8 cellular contexts compared by ENCODE assay signal in the genomic region with DNA sequence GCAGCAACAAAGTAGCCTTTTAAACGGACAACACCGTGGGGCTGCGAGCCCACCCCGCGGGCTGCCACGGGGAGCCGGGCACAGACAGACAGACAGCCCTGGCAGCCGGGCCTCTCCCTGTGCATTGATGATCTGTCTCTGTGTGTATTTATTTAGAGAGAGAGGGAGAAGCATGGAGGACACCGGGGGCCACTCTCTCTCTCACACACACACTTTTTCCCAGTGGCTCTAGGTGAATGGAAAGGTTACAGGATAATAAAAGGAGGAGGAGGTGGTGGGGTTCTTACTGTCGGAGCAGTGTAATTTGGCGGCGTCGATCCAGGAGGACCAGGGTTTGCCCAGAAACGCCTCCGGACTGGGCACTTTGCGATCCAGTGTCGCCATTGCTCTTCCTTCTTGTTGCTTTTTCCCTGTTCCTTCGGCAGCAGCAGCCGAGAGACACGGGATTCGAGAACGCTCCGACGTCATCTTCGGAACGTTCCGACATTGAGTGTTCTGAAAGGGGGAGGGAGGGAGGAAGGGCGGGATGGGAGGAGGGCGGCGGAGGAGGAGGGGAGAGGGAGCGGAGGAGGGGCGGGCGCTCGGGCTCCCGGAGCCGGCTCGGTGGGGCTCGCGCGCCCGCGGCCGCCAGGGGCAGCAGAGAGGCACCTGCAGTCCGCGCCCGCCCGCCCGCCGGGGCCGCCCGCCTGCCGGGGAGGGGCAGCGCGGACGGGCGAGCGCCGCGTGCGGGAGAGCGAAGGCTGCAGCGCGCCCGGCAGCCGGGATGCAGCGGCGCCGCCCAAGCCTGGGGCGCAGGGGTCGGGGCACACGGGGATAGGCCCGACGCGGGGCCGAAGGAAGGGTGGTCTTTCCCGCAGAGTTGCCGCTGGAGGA. TPM values are rescaled to one million over a fixed set of nuclear protein-coding genes. Genes with fewer than 3 reads are reported as not detected.
DNase-seq lines count a peak whose midpoint lies in the region; ATAC-seq and TF ChIP-seq lines count a peak whose summit lies in the region.

A gene with protein sequence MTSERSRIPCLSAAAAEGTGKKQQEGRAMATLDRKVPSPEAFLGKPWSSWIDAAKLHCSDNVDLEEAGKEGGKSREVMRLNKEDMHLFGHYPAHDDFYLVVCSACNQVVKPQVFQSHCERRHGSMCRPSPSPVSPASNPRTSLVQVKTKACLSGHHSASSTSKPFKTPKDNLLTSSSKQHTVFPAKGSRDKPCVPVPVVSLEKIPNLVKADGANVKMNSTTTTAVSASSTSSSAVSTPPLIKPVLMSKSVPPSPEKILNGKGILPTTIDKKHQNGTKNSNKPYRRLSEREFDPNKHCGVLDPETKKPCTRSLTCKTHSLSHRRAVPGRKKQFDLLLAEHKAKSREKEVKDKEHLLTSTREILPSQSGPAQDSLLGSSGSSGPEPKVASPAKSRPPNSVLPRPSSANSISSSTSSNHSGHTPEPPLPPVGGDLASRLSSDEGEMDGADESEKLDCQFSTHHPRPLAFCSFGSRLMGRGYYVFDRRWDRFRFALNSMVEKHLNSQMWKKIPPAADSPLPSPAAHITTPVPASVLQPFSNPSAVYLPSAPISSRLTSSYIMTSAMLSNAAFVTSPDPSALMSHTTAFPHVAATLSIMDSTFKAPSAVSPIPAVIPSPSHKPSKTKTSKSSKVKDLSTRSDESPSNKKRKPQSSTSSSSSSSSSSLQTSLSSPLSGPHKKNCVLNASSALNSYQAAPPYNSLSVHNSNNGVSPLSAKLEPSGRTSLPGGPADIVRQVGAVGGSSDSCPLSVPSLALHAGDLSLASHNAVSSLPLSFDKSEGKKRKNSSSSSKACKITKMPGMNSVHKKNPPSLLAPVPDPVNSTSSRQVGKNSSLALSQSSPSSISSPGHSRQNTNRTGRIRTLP (minus strand): TSS at position 509 of the 873 bp plus-strand sequence. CDS start 41 bp downstream, at position 468.

- H3K9me3 ChIP-seq in CD4-positive, alpha-beta memory T cell (ENCODE audit: control insufficient read depth in 1 of 2, low read length in 2 of 2): no peaks in the 10 kb centered on the region
- no peaks in the 10 kb centered on the region for H3K9me3 ChIP-seq in mucosa of stomach (ENCODE audit: control insufficient read depth, low read length)

- ATAC-seq in GM21526 (IDR thresholded peaks at IDR 0.05; ENCODE audit: low FRiP score, unreplicated experiment): peak; percentile 89
- ATAC-seq in esophagus mucosa: peak; percentile 99

- H3K4me1 Mint-ChIP-seq in CD4-positive, alpha-beta memory T cell: peaks cover 43 to 63% (median 51%) of the 10 kb centered on the region in 4 donors
- peaks cover 69% of the 10 kb centered on the region for H3K4me1 Mint-ChIP-seq in activated T-cell treated with anti-CD3 and anti-CD28 coated beads, Interleukin-2, amount 50 U/mL, for 24 hours (ENCODE audit: low read depth)

- no peaks in the 10 kb centered on the region for H3K79me2 ChIP-seq in KMS-11 (ENCODE audit: insufficient read depth, low read depth)

- H3K4me3 ChIP-seq in CD4-positive, alpha-beta memory T cell (ENCODE audit: low read length in 2 of 2): peak within 1 kb of the TSS; percentile 78 to 92
- H3K4me3 ChIP-seq in KMS-11 (IDR thresholded peaks at IDR 0.05; ENCODE audit: insufficient read depth, low read depth, low read length): no peak within 1 kb of the TSS
- H3K4me3 ChIP-seq in mucosa of stomach (ENCODE audit: low read length): peak within 1 kb of the TSS; percentile 62

- H3K9ac ChIP-seq in KMS-11: peak within 1 kb of the TSS; percentile 64; the same call in 1 of the 2 replicates
- H3K9ac ChIP-seq in mucosa of stomach (ENCODE audit: low read length): peak within 1 kb of the TSS; percentile 93

- no peaks in the 10 kb centered on the region for H4K20me1 ChIP-seq in KMS-11 (ENCODE audit: insufficient read depth)

- intact Hi-C loops in CD4-positive, alpha-beta memory T cell (cut with micrococcal nuclease): loop anchor here (1.0 to 5.0 kb wide), 11 partner anchors 20 to 236 kb away; partner anchors contain the start of gene SYPL1

- H3K4me3 Mint-ChIP-seq in CD4-positive, alpha-beta memory T cell: peak within 1 kb of the TSS; percentile 95 to 100 (median 98)
- peak within 1 kb of the TSS; percentile 84 for H3K4me3 Mint-ChIP-seq in activated T-cell treated with anti-CD3 and anti-CD28 coated beads, Interleukin-2, amount 50 U/mL, for 24 hours

- no peaks in the 10 kb centered on the region for H3K27me3 Mint-ChIP-seq in CD4-positive, alpha-beta memory T cell
- H3K27me3 Mint-ChIP-seq in activated T-cell treated with anti-CD3 and anti-CD28 coated beads, Interleukin-2, amount 50 U/mL, for 24 hours: peaks cover 10% of the 10 kb centered on the region

- peak within 1 kb of the TSS; percentile 82 for H3K27ac ChIP-seq in CD4-positive, alpha-beta memory T cell (ENCODE audit: low read depth, low read length)
- H3K27ac ChIP-seq in KMS-11: no peak within 1 kb of the TSS

- peak within 1 kb of the TSS; percentile 99 for H2AFZ ChIP-seq in KMS-11 (ENCODE audit: low read depth)

- H3K9me3 Mint-ChIP-seq in CD4-positive, alpha-beta memory T cell: no peaks in the 10 kb centered on the region
- H3K9me3 Mint-ChIP-seq in activated T-cell treated with anti-CD3 and anti-CD28 coated beads, Interleukin-2, amount 50 U/mL, for 24 hours: no peaks in the 10 kb centered on the region

- peaks cover 52% of the 10 kb centered on the region for H3K4me1 ChIP-seq in CD4-positive, alpha-beta memory T cell (ENCODE audit: insufficient read depth, low read length)
- H3K4me1 ChIP-seq in KMS-11 (ENCODE audit: low read depth, poor library complexity, severe bottlenecking) (peaks cover 6% of the 10 kb centered on the region), mucosa of stomach (ENCODE audit: control insufficient read depth, insufficient read depth, low read length) (peaks cover 34% of the 10 kb centered on the region)

- H3K4me2 ChIP-seq in KMS-11: peak within 1 kb of the TSS; percentile 64

- CTCF ChIA-PET in CD4-positive, alpha-beta memory T cell (lab: Charles Lee; ENCODE audit: partially characterized antibody): interaction anchor here (0.7 to 3.6 kb wide), 28 partner anchors 9 to 220 kb away, joined by 3 to 58 read pairs (median 4); no protein-coding TSS in a partner anchor

- H3K27ac Mint-ChIP-seq in CD4-positive, alpha-beta memory T cell: peak within 1 kb of the TSS; percentile 83 to 99 (median 96)
- peak within 1 kb of the TSS; percentile 91 for H3K27ac Mint-ChIP-seq in activated T-cell treated with anti-CD3 and anti-CD28 coated beads, Interleukin-2, amount 50 U/mL, for 24 hours

- no peaks in the 10 kb centered on the region for H3K27me3 ChIP-seq in CD4-positive, alpha-beta memory T cell (ENCODE audit: insufficient read depth, low read length)
- H3K27me3 ChIP-seq in KMS-11 (ENCODE audit: insufficient read depth, low read depth) (no peaks in the 10 kb centered on the region), mucosa of stomach (ENCODE audit: control insufficient read depth, insufficient read depth, low read length) (no peaks in the 10 kb centered on the region)

- POLR2A ChIA-PET in CD4-positive, alpha-beta memory T cell (lab: Charles Lee; ENCODE audit: partially characterized antibody): interaction anchor here (0.6 to 3.7 kb wide), 23 partner anchors 9 to 409 kb away, joined by 3 to 39 read pairs (median 4); partner anchors contain the start of gene NAMPT

- DNase-seq in CD4-positive, alpha-beta memory T cell: peak; percentile 85 to 90 (median 86)
- DNase-seq in activated T-cell treated with anti-CD3 and anti-CD28 coated beads, Interleukin-2, amount 50 U/mL, for 24 hours: peak; percentile 91
- peak; percentile 69 to 77 for DNase-seq in stimulated activated CD8-positive, alpha-beta memory T cell treated with anti-CD3 and anti-CD28 coated beads, Interleukin-4, amount 100 ng/mL, for 4 hours (ENCODE audit: low read depth in 2 of 2, low spot score in 1 of 2)

- 0 out of 2 replicates have a peak, but pooled peaks have one; percentile 10 for TF ChIP-seq CTCF in KMS-11 (conservative IDR thresholded peaks at IDR 0.05; ENCODE audit: low read depth, low read length)

- peaks cover 12 to 14% of the 10 kb centered on the region in 2 donors for H3K36me3 Mint-ChIP-seq in CD4-positive, alpha-beta memory T cell
- peaks cover 8% of the 10 kb centered on the region for H3K36me3 Mint-ChIP-seq in activated T-cell treated with anti-CD3 and anti-CD28 coated beads, Interleukin-2, amount 50 U/mL, for 24 hours (ENCODE audit: low read depth)

- H3K36me3 ChIP-seq in CD4-positive, alpha-beta memory T cell (ENCODE audit: insufficient read depth, low read length): no peaks in the 10 kb centered on the region
- no peaks in the 10 kb centered on the region for H3K36me3 ChIP-seq in KMS-11 (ENCODE audit: insufficient read depth)
- H3K36me3 ChIP-seq in mucosa of stomach (ENCODE audit: control insufficient read depth, insufficient read depth, low read length): no peaks in the 10 kb centered on the region

TF ChIP-seq in PFSK-1, 5 proteins besides CTCF, POLR2A, EP300 and RAD21 (continues in another document):
- TF ChIP-seq FOXP2 (optimal IDR thresholded peaks at IDR 0.05; ENCODE audit: borderline replicate concordance, extremely low read depth, extremely low read length, insufficient read depth): peak; percentile 79
- peak; percentile 82 for TF ChIP-seq POLR2AphosphoS5 (IDR thresholded peaks at IDR 0.05; ENCODE audit: low read depth, low read length)
- 0 out of 2 replicates have a peak, but pooled peaks have one; percentile 13 for TF ChIP-seq SIN3A (IDR thresholded peaks at IDR 0.05; ENCODE audit: borderline replicate concordance, insufficient read depth, low read length)

RNA-seq across cellular contexts. Expression of the gene that starts here (rescaled TPM):
- 10 to 100 TPM; 60.4 to 62.2 TPM for total RNA-seq in CD4-positive, alpha-beta memory T cell
- polyA plus RNA-seq in CD4-positive, alpha-beta memory T cell: 10 to 100 TPM in 1 of 2 donors, 1 to 10 TPM in 1; 8.7 to 24.8 TPM
- 4.6 TPM for polyA plus RNA-seq in PFSK-1 (2012; ENCODE audit: insufficient read length, low read depth)
- 9.2 TPM for total RNA-seq in esophagus mucosa
